ENCODE assay signal across 8 cellular contexts in the genomic region with DNA sequence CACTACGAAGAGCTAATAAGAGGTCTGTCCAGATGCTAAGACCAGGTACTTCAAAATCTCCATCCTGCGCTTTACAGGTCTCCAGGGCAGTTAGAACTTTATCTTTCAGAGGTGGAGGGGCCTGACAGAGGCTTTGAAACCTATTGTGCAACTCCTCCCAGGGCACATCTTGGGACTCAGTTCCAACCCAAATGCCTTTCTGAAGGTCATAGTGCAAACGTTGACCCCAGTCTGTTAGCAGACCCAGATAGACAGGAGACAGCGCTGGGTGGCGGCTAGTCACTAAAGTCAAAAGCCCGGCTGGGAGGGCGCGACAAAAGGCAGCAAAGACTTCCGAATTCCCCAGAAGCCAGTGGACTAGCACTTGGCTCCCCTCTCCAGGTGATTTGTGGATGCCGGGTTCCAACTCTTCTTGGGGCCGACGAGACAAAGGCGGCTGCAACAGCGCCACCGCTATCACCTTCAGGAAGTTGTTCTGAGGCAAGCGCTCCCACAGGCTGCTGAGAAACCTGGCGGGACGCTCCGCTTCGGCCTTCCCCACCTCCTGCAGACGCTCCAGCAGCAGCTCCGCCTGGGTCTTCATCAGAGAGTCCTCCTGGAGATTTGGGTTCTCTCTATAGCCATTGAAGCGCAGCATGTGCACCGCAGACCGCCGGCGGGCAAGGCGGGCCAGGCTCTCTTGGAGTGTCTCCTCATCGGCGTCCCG. TPM values are rescaled to one million over a fixed set of nuclear protein-coding genes. Genes with fewer than 3 reads are reported as not detected.
DNase-seq lines count a peak whose midpoint lies in the region; ATAC-seq and TF ChIP-seq lines count a peak whose summit lies in the region.

No MANE protein-coding gene starts in this region.

- peak overlapping the region; percentile 80 for H3K4me3 ChIP-seq in CD8-positive, alpha-beta T cell (ENCODE audit: low read depth, low read length)
- H3K4me3 ChIP-seq in esophagus (ENCODE audit: low read depth in 1 of 2, low read length in 2 of 2) (peak overlapping the region; percentile 94 to 97), muscle layer of colon (ENCODE audit: low read depth in 1 of 2, low read length in 2 of 2) (peak overlapping the region; percentile 62 to 100)

- peaks cover 2% of the 10 kb centered on the region for H3K9me3 Mint-ChIP-seq in CD8-positive, alpha-beta T cell

- H3K27me3 Mint-ChIP-seq in CD8-positive, alpha-beta T cell (ENCODE audit: low read depth): no peaks in the 10 kb centered on the region

- H3K4me1 ChIP-seq in CD8-positive, alpha-beta T cell (ENCODE audit: insufficient read depth, low read length): peaks cover 26% of the 10 kb centered on the region
- peaks cover 0 to 3% of the 10 kb centered on the region in 2 donors for H3K4me1 ChIP-seq in esophagus (ENCODE audit: control insufficient read depth in 2 of 2, insufficient read depth in 2 of 2, low read length in 1 of 2)
- H3K4me1 ChIP-seq in muscle layer of colon (ENCODE audit: insufficient read depth, low read length): peaks cover 8% of the 10 kb centered on the region

- H3K9ac ChIP-seq in muscle layer of colon (ENCODE audit: low read length): no peak overlapping the region

- 3 to 5% methylated on average over 31 of the region's 31 CpGs for WGBS in esophagus, 2 donors

- H3K27ac Mint-ChIP-seq in CD8-positive, alpha-beta T cell: peak overlapping the region; percentile 99

- POLR2A ChIA-PET in CD8-positive, alpha-beta T cell (lab: Charles Lee): interaction anchor here (2.0 kb wide), 1 partner anchor 205 kb away, joined by 8 read pairs; the partner anchor contains the start of gene SVIP

- no peaks in the 10 kb centered on the region for H3K27me3 ChIP-seq in CD8-positive, alpha-beta T cell (ENCODE audit: insufficient read depth, low read length)
- no peaks in the 10 kb centered on the region for H3K27me3 ChIP-seq in esophagus (ENCODE audit: control insufficient read depth in 1 of 2, insufficient read depth in 2 of 2, low read length in 2 of 2)
- no peaks in the 10 kb centered on the region for H3K27me3 ChIP-seq in muscle layer of colon (ENCODE audit: control insufficient read depth in 1 of 2, insufficient read depth in 2 of 2, low read length in 2 of 2)

- ATAC-seq in CD8-positive, alpha-beta T cell: peak; percentile 43
- peak; percentile 40 for ATAC-seq in GM19372 (IDR thresholded peaks at IDR 0.05; ENCODE audit: low read depth, unreplicated experiment)
- ATAC-seq in HG03521 (IDR thresholded peaks at IDR 0.05; ENCODE audit: unreplicated experiment): peak; percentile 42
- ATAC-seq in stimulated activated naive CD8-positive, alpha-beta T cell treated with anti-CD3 and anti-CD28 coated beads, Interleukin-15, Interleukin-2, amounts not matched to agents 100 U/mL and 50 U/mL, for 24 hours: peak; percentile 51

- no peaks in the 10 kb centered on the region for H3K36me3 ChIP-seq in CD8-positive, alpha-beta T cell (ENCODE audit: insufficient read depth, low read length)
- no peaks in the 10 kb centered on the region for H3K36me3 ChIP-seq in esophagus (ENCODE audit: control insufficient read depth in 2 of 2, insufficient read depth in 2 of 2, low read length in 1 of 2)
- no peaks in the 10 kb centered on the region for H3K36me3 ChIP-seq in muscle layer of colon (ENCODE audit: insufficient read depth, low read length)

- TF ChIP-seq CTCF in CD8-positive, alpha-beta T cell (IDR thresholded peaks at IDR 0.05): peak; percentile 19

- peak in 5 of 7 experiments; percentile 37 to 70 (median 56) for DNase-seq in CD8-positive, alpha-beta T cell
- DNase-seq in NCI-H526 (lab: John Stamatoyannopoulos, UW): peak; percentile 91 to 94
- DNase-seq in activated CD8-positive, alpha-beta memory T cell treated with anti-CD3 and anti-CD28 coated beads, Interleukin-2, amount 50 U/mL, for 24 hours (ENCODE audit: extremely low read depth): peak; percentile 42
- DNase-seq in stimulated activated naive CD8-positive, alpha-beta T cell treated with anti-CD3 and anti-CD28 coated beads, Interleukin-15, Interleukin-2, amounts not matched to agents 100 U/mL and 50 U/mL, for 24 hours: peak; percentile 68

- CTCF ChIA-PET in CD8-positive, alpha-beta T cell (lab: Charles Lee): interaction anchor here (0.9 to 1.8 kb wide), 3 partner anchors 11 to 204 kb away, joined by 3 to 6 read pairs (median 3); partner anchors contain the start of gene SVIP

- intact Hi-C loops in CD8-positive, alpha-beta T cell (cut with DNase I, micrococcal nuclease): loop anchor here (1.0 to 5.0 kb wide), 3 partner anchors 67 to 204 kb away; partner anchors contain the start of gene SVIP (in 2 of the 2)

- peak overlapping the region; percentile 99 for H3K4me3 Mint-ChIP-seq in CD8-positive, alpha-beta T cell

- peak overlapping the region; percentile 86 for H3K27ac ChIP-seq in CD8-positive, alpha-beta T cell (ENCODE audit: low read depth, low read length)
- peak overlapping the region; percentile 96 to 97 for H3K27ac ChIP-seq in esophagus (ENCODE audit: low read depth in 2 of 2, low read length in 1 of 2)
- peak overlapping the region; percentile 97 for H3K27ac ChIP-seq in muscle layer of colon (ENCODE audit: low read depth, low read length)

- peaks cover 36% of the 10 kb centered on the region for H3K36me3 Mint-ChIP-seq in CD8-positive, alpha-beta T cell

- H3K4me1 Mint-ChIP-seq in CD8-positive, alpha-beta T cell (ENCODE audit: low read depth): peaks cover 55% of the 10 kb centered on the region

- no peaks in the 10 kb centered on the region for H3K9me3 ChIP-seq in CD8-positive, alpha-beta T cell (ENCODE audit: low read length)
- H3K9me3 ChIP-seq in esophagus (ENCODE audit: control insufficient read depth in 2 of 2, insufficient read depth in 1 of 2, low read depth in 1 of 2, low read length in 1 of 2) (no peaks in the 10 kb centered on the region), muscle layer of colon (ENCODE audit: low read length) (no peaks in the 10 kb centered on the region)

RNA-seq across cellular contexts. Expression of gene FANCF, which starts 0.7 kb away (rescaled TPM):
- 1 to 10 TPM; 5.6 to 6.6 TPM for total RNA-seq in CD8-positive, alpha-beta T cell
- polyA plus RNA-seq in esophagus: 1 to 10 TPM; 3.7 to 4.6 TPM

RNA-seq across cellular contexts. Expression of gene GAS2, which starts 41.5 kb away (rescaled TPM):
- total RNA-seq in CD8-positive, alpha-beta T cell: 1 to 10 TPM; 1.4 to 2.6 TPM
- polyA plus RNA-seq in esophagus: under 1 TPM; 0.43 to 0.46 TPM

Comparison
In these comparisons a context has a peak if more than half of its experiments do, and no peak if none do; other contexts are left out.
1. Peak in every context shown above with its lines: DNase-seq, ATAC-seq, H3K4me3 ChIP-seq and H3K27ac ChIP-seq.
2. DNase-seq: peak in every context shown above with its lines; median percentile 92 in NCI-H526; 68 in stimulated activated naive CD8-positive, alpha-beta T cell treated with anti-CD3 and anti-CD28 coated beads, Interleukin-15, Interleukin-2, amounts not matched to agents 100 U/mL and 50 U/mL, for 24 hours; 56 in CD8-positive, alpha-beta T cell; 42 in activated CD8-positive, alpha-beta memory T cell treated with anti-CD3 and anti-CD28 coated beads, Interleukin-2, amount 50 U/mL, for 24 hours.